In genomic region chr1:225517697-225518096, GRCh38 we compare ENCODE assay signal across 16 cellular contexts.
DNase-seq lines count a peak whose midpoint lies in the region; ATAC-seq and TF ChIP-seq lines count a peak whose summit lies in the region.
"Had no signal": no experiment of that assay in that cellular context is flagged by ENCODE, and none has a peak within 500 bp of the region (broad histone marks: within the 10 kb centered on the region; RNA-seq: fewer than 3 reads in every experiment).

No MANE protein-coding gene starts in this region.

- CTCF ChIA-PET in activated CD8-positive, alpha-beta T cell treated with anti-CD3 and anti-CD28 coated beads, Interleukin-2, amount 10 ng/mL, durations not matched to agents 7 days and 5 days (lab: Charles Lee) = interaction anchor here (1.3 kb wide), 1 partner anchor 43 kb away, joined by 3 read pairs; no protein-coding TSS in a partner anchor

- TF ChIP-seq CTCF in dorsolateral prefrontal cortex (IDR thresholded peaks at IDR 0.05 in 54 of 56, conservative IDR thresholded peaks at IDR 0.05 in 2 of 56; ENCODE audit: low read depth in 1 of 56, partially characterized antibody in 56 of 56) (peak in 2 of 56 donors; percentile 9 to 11), retinal pigment epithelial cell (conservative IDR thresholded peaks at IDR 0.05; ENCODE audit: low read depth, low read length) (peak; percentile 7), esophagus muscularis mucosa (IDR thresholded peaks at IDR 0.05) (no peak)

- H3K36me3 Mint-ChIP-seq in activated CD8-positive, alpha-beta T cell treated with anti-CD3 and anti-CD28 coated beads, Interleukin-2, amount 10 ng/mL, durations not matched to agents 7 days and 5 days (ENCODE audit: low read depth) = no peaks in the 10 kb centered on the region
- H3K36me3 Mint-ChIP-seq: activated naive CD8-positive, alpha-beta T cell treated with anti-CD3 and anti-CD28 coated beads, Interleukin-2, amount 10 ng/mL, durations not matched to agents 7 days and 5 days had no signal

- peaks cover 0 to 12% (median 3%) of the 10 kb centered on the region in 4 donors for H3K4me1 ChIP-seq in esophagus muscularis mucosa
- H3K4me1 ChIP-seq: Caco-2, testis had no signal

- no peaks in the 10 kb centered on the region for H3K4me1 Mint-ChIP-seq in activated CD8-positive, alpha-beta T cell treated with anti-CD3 and anti-CD28 coated beads, Interleukin-2, amount 10 ng/mL, durations not matched to agents 7 days and 5 days (ENCODE audit: low read depth)
- H3K4me1 Mint-ChIP-seq: activated B cell treated with CpG ODN at 0.5 μM for 24 hours; activated naive CD8-positive, alpha-beta T cell treated with anti-CD3 and anti-CD28 coated beads, Interleukin-2, amount 10 ng/mL, durations not matched to agents 7 days and 5 days had no signal

- H3K27me3 Mint-ChIP-seq in activated CD8-positive, alpha-beta T cell treated with anti-CD3 and anti-CD28 coated beads, Interleukin-2, amount 10 ng/mL, durations not matched to agents 7 days and 5 days (ENCODE audit: low read depth) = peaks cover 17% of the 10 kb centered on the region

- no peaks in the 10 kb centered on the region for H3K9me3 Mint-ChIP-seq in activated CD8-positive, alpha-beta T cell treated with anti-CD3 and anti-CD28 coated beads, Interleukin-2, amount 10 ng/mL, durations not matched to agents 7 days and 5 days (ENCODE audit: insufficient read depth)
- H3K9me3 Mint-ChIP-seq: activated B cell treated with CpG ODN at 0.5 μM for 24 hours; activated naive CD8-positive, alpha-beta T cell treated with anti-CD3 and anti-CD28 coated beads, Interleukin-2, amount 10 ng/mL, durations not matched to agents 7 days and 5 days had no signal

- peaks cover 9 to 42% (median 21%) of the 10 kb centered on the region in 4 donors for H3K36me3 ChIP-seq in esophagus muscularis mucosa

- no peak for TF ChIP-seq POLR2A in esophagus muscularis mucosa (IDR thresholded peaks at IDR 0.05; ENCODE audit: low read depth)

- intact Hi-C loops in dorsolateral prefrontal cortex (cut with DNase I) = no loop called here
- intact Hi-C loops in esophagus muscularis mucosa (cut with DNase I) = no loop called here

- H3K27ac ChIP-seq in dorsolateral prefrontal cortex = peak overlapping the region in 55 of 59 donors; percentile 12 to 98 (median 73)
- no peak overlapping the region for H3K27ac ChIP-seq in esophagus muscularis mucosa (replicated peaks in 1 of 4)
- H3K27ac ChIP-seq: testis had no signal

- TF ChIP-seq EP300 in esophagus muscularis mucosa (IDR thresholded peaks at IDR 0.05) = no peak

- DNase-seq in DMS53 (lab: John Stamatoyannopoulos, UW) (peak; percentile 29), DMS53 treated with DMSO at 0.1 percent for 48 hours (lab: John Stamatoyannopoulos, UW; ENCODE audit: unreplicated experiment) (no peak), NOMO-1 (lab: John Stamatoyannopoulos, UW; ENCODE audit: unreplicated experiment in 2 of 2) (peak; percentile 52 to 74), dorsolateral prefrontal cortex (no peak), retinal pigment epithelial cell (ENCODE audit: low read depth) (no peak), ecto neural progenitor cell (ENCODE audit: low spot score) (no peak), esophagus muscularis mucosa (ENCODE audit: extremely low spot score) (no peak)
- DNase-seq in activated CD8-positive, alpha-beta T cell treated with anti-CD3 and anti-CD28 coated beads, Interleukin-2, amount 10 ng/mL, durations not matched to agents 7 days and 5 days = no peak
- DNase-seq: 8988T; activated B cell treated with CpG ODN at 0.5 μM for 24 hours; activated CD8-positive, alpha-beta memory T cell treated with anti-CD3 and anti-CD28 coated beads, Interleukin-2, amount 50 U/mL, for 48 hours; activated naive CD8-positive, alpha-beta T cell treated with anti-CD3 and anti-CD28 coated beads, Interleukin-2, amount 10 ng/mL, durations not matched to agents 7 days and 5 days; Caco-2; NCI-H1694 treated with DMSO at 0.1 percent for 48 hours; NCI-H748 treated with DMSO at 0.1 percent for 48 hours; testis had no signal

- no peaks in the 10 kb centered on the region for H3K9me3 ChIP-seq in esophagus muscularis mucosa
- H3K9me3 ChIP-seq: Caco-2, testis had no signal

- H3K4me3 Mint-ChIP-seq in activated CD8-positive, alpha-beta T cell treated with anti-CD3 and anti-CD28 coated beads, Interleukin-2, amount 10 ng/mL, durations not matched to agents 7 days and 5 days = no peak overlapping the region
- H3K4me3 Mint-ChIP-seq: activated B cell treated with CpG ODN at 0.5 μM for 24 hours; activated naive CD8-positive, alpha-beta T cell treated with anti-CD3 and anti-CD28 coated beads, Interleukin-2, amount 10 ng/mL, durations not matched to agents 7 days and 5 days had no signal

- 70% methylated on average over 8 of the region's 8 CpGs for WGBS in esophagus muscularis mucosa

- POLR2A ChIA-PET in activated CD8-positive, alpha-beta T cell treated with anti-CD3 and anti-CD28 coated beads, Interleukin-2, amount 10 ng/mL, durations not matched to agents 7 days and 5 days (lab: Charles Lee) = no interaction called here

- H3K27me3 ChIP-seq in dorsolateral prefrontal cortex (no peaks in the 10 kb centered on the region), esophagus muscularis mucosa (no peaks in the 10 kb centered on the region)
- H3K27me3 ChIP-seq: testis had no signal

- no peak for ATAC-seq in activated CD8-positive, alpha-beta T cell treated with anti-CD3 and anti-CD28 coated beads, Interleukin-2, amount 10 ng/mL, durations not matched to agents 7 days and 5 days

- no peak overlapping the region for H3K27ac Mint-ChIP-seq in activated CD8-positive, alpha-beta T cell treated with anti-CD3 and anti-CD28 coated beads, Interleukin-2, amount 10 ng/mL, durations not matched to agents 7 days and 5 days
- H3K27ac Mint-ChIP-seq: activated B cell treated with CpG ODN at 0.5 μM for 24 hours; activated naive CD8-positive, alpha-beta T cell treated with anti-CD3 and anti-CD28 coated beads, Interleukin-2, amount 10 ng/mL, durations not matched to agents 7 days and 5 days had no signal

- peak overlapping the region in 22 of 59 donors; percentile 1 to 64 (median 34) for H3K4me3 ChIP-seq in dorsolateral prefrontal cortex
- H3K4me3 ChIP-seq in retinal pigment epithelial cell (ENCODE audit: low read length) = no peak overlapping the region
- H3K4me3 ChIP-seq in esophagus muscularis mucosa = no peak overlapping the region
- H3K4me3 ChIP-seq: testis had no signal

Comparison
In these comparisons a context has a peak if more than half of its experiments do, and no peak if none do; other contexts are left out.
1. DNase-seq: peak in DMS53 (single experiment) and NOMO-1 (2 of 2); none in DMS53 treated with DMSO at 0.1 percent for 48 hours (single experiment), dorsolateral prefrontal cortex (0 of 10), retinal pigment epithelial cell (single experiment), ecto neural progenitor cell (single experiment), activated CD8-positive, alpha-beta T cell treated with anti-CD3 and anti-CD28 coated beads, Interleukin-2, amount 10 ng/mL, durations not matched to agents 7 days and 5 days (single experiment) and esophagus muscularis mucosa (single experiment).
2. H3K27ac ChIP-seq: peak in dorsolateral prefrontal cortex (55 of 59); none in esophagus muscularis mucosa (0 of 4).